Comparison of ENCODE assay signal across 14 cellular contexts in genomic region chr5:10635861-10636350, GRCh38.
DNase-seq lines count a peak whose midpoint lies in the region; ATAC-seq and TF ChIP-seq lines count a peak whose summit lies in the region.
"Had no signal": no experiment of that assay in that cellular context is flagged by ENCODE, and none has a peak within 500 bp of the region (broad histone marks: within the 10 kb centered on the region; RNA-seq: fewer than 3 reads in every experiment).

No MANE protein-coding gene starts in this region.

- no peaks in the 10 kb centered on the region for H3K4me1 ChIP-seq in thymus (ENCODE audit: control insufficient read depth, insufficient read depth, low read length)
- H3K4me1 ChIP-seq in esophagus muscularis mucosa = peaks cover 0 to 8% (median 2%) of the 10 kb centered on the region in 4 donors

- H3K4me1 Mint-ChIP-seq in activated naive CD8-positive, alpha-beta T cell treated with anti-CD3 and anti-CD28 coated beads for 36 hours = peaks cover 55% of the 10 kb centered on the region

- TF ChIP-seq EP300 in esophagus muscularis mucosa (IDR thresholded peaks at IDR 0.05) = no peak

- H3K9me3 Mint-ChIP-seq in activated naive CD8-positive, alpha-beta T cell treated with anti-CD3 and anti-CD28 coated beads for 36 hours = peaks cover 18% of the 10 kb centered on the region

- peak; percentile 48 for DNase-seq in stimulated activated CD4-positive, alpha-beta T cell treated with anti-CD3 and anti-CD28 coated beads, Interleukin-1b, Interleukin-23, amount 100 ng/mL, for 48 hours
- no peak for DNase-seq in stimulated activated CD4-positive, alpha-beta T cell treated with anti-CD3 and anti-CD28 coated beads, Interleukin-12 subunit alpha, Interleukin-12 subunit beta, amount 100 ng/mL, for 4 hours
- no peak for DNase-seq in activated naive CD8-positive, alpha-beta T cell treated with anti-CD3 and anti-CD28 coated beads for 36 hours
- no peak for DNase-seq in esophagus muscularis mucosa (ENCODE audit: extremely low spot score)
- DNase-seq: C1 segment of cervical spinal cord; NCI-H1092; nephron progenitor cell; NK-92 treated with Interleukin-12 subunit alpha and Interleukin-12 subunit beta, amount 100 ng/mL, for 24 hours had no signal

- H3K9me3 ChIP-seq in thymus (ENCODE audit: control insufficient read depth) (no peaks in the 10 kb centered on the region), esophagus muscularis mucosa (no peaks in the 10 kb centered on the region)
- H3K9me3 ChIP-seq: suprapubic skin had no signal

- TF ChIP-seq CTCF in esophagus muscularis mucosa (IDR thresholded peaks at IDR 0.05) = no peak

- no peak for TF ChIP-seq POLR2A in esophagus muscularis mucosa (IDR thresholded peaks at IDR 0.05; ENCODE audit: low read depth)

- intact Hi-C loops in esophagus muscularis mucosa (cut with DNase I) = no loop called here

- peaks cover 32% of the 10 kb centered on the region for H3K36me3 Mint-ChIP-seq in activated naive CD8-positive, alpha-beta T cell treated with anti-CD3 and anti-CD28 coated beads for 36 hours

- H3K27me3 ChIP-seq in thymus (ENCODE audit: control insufficient read depth, insufficient read depth) (no peaks in the 10 kb centered on the region), esophagus muscularis mucosa (peaks cover 0 to 43% (median 0%) of the 10 kb centered on the region in 4 donors)
- H3K27me3 ChIP-seq: suprapubic skin had no signal

- H3K36me3 ChIP-seq in thymus (ENCODE audit: control insufficient read depth, insufficient read depth) = no peaks in the 10 kb centered on the region
- H3K36me3 ChIP-seq in esophagus muscularis mucosa = no peaks in the 10 kb centered on the region
- H3K36me3 ChIP-seq: suprapubic skin had no signal

- peak overlapping the region; percentile 97 for H3K27ac Mint-ChIP-seq in activated naive CD8-positive, alpha-beta T cell treated with anti-CD3 and anti-CD28 coated beads for 36 hours
- H3K27ac Mint-ChIP-seq: nephron progenitor cell had no signal

- ATAC-seq in HG03135 (IDR thresholded peaks at IDR 0.05; ENCODE audit: unreplicated experiment) = peak; percentile 0
- ATAC-seq in HG03571 (IDR thresholded peaks at IDR 0.05; ENCODE audit: unreplicated experiment) = no peak
- ATAC-seq in HG03378 (IDR thresholded peaks at IDR 0.05; ENCODE audit: unreplicated experiment) = no peak

- WGBS in thymus = 76% methylated on average over 11 of the region's 11 CpGs
- WGBS in esophagus muscularis mucosa = 70% methylated on average over 5 of the region's 11 CpGs

- H3K27ac ChIP-seq in thymus (ENCODE audit: low read depth) = peak overlapping the region; percentile 43
- no peak overlapping the region for H3K27ac ChIP-seq in esophagus muscularis mucosa (replicated peaks in 1 of 4)
- H3K27ac ChIP-seq: suprapubic skin, VCaP had no signal

- peak overlapping the region; percentile 64 for H3K4me3 Mint-ChIP-seq in activated naive CD8-positive, alpha-beta T cell treated with anti-CD3 and anti-CD28 coated beads for 36 hours
- H3K4me3 Mint-ChIP-seq: nephron progenitor cell had no signal

- H3K27me3 Mint-ChIP-seq in activated naive CD8-positive, alpha-beta T cell treated with anti-CD3 and anti-CD28 coated beads for 36 hours = no peaks in the 10 kb centered on the region

- no peak overlapping the region for H3K4me3 ChIP-seq in thymus (ENCODE audit: low read length)
- H3K4me3 ChIP-seq in esophagus muscularis mucosa = no peak overlapping the region
- H3K4me3 ChIP-seq: suprapubic skin had no signal
